ENCODE assay signal across 9 cellular contexts in genomic region chr12:14723763-14724162, GRCh38. TPM values are rescaled to one million over a fixed set of nuclear protein-coding genes. Genes with fewer than 3 reads are reported as not detected.
DNase-seq lines count a peak whose midpoint lies in the region; ATAC-seq and TF ChIP-seq lines count a peak whose summit lies in the region.
"Had no signal": no experiment of that assay in that cellular context is flagged by ENCODE, and none has a peak within 500 bp of the region (broad histone marks: within the 10 kb centered on the region; RNA-seq: fewer than 3 reads in every experiment).

No MANE protein-coding gene starts in this region.

- ATAC-seq in SK-N-SH treated with all-trans-retinoic acid at 6 μM for 48 hours (peak; percentile 80), left ventricle myocardium superior (peak; percentile 98), HG03280 (IDR thresholded peaks at IDR 0.05; ENCODE audit: unreplicated experiment) (no peak)
- peak; percentile 76 to 80 for ATAC-seq in activated naive CD4-positive, alpha-beta T cell treated with anti-CD3 and anti-CD28 coated beads, Interleukin-2, amount 50 U/mL, for 72 hours

- peak; percentile 54 for DNase-seq in ELF-1 (ENCODE audit: low read depth, low spot score)
- DNase-seq in HPDE6-E6E7 (ENCODE audit: extremely low spot score) = peak; percentile 28
- peak in 1 of 2 donors; percentile 57 for DNase-seq in activated naive CD4-positive, alpha-beta T cell treated with anti-CD3 and anti-CD28 coated beads, Interleukin-2, amount 50 U/mL, for 72 hours (ENCODE audit: low spot score in 2 of 2)
- peak; percentile 64 for DNase-seq in left ventricle myocardium superior
- peak; percentile 25 to 65 (median 32) for DNase-seq in stimulated activated CD4-positive, alpha-beta T cell treated with anti-CD3 and anti-CD28 coated beads, Interleukin-12 subunit alpha, Interleukin-12 subunit beta, amount 100 ng/mL, for 48 hours (ENCODE audit: low read depth in 2 of 3, low spot score in 1 of 3)
- DNase-seq in NK-92 (lab: John Stamatoyannopoulos, UW; ENCODE audit: unreplicated experiment) = no peak

- no peak overlapping the region for H3K27ac Mint-ChIP-seq in activated naive CD4-positive, alpha-beta T cell treated with anti-CD3 and anti-CD28 coated beads, Interleukin-2, amount 50 U/mL, for 72 hours
- H3K27ac Mint-ChIP-seq: activated naive CD4-positive, alpha-beta T cell treated with anti-CD3 and anti-CD28 coated beads, Interleukin-2, amount 50 U/mL, for 24 hours had no signal

- intact Hi-C loops in left ventricle myocardium superior (cut with micrococcal nuclease) = no loop called here

- no peaks in the 10 kb centered on the region for H3K9me3 Mint-ChIP-seq in activated naive CD4-positive, alpha-beta T cell treated with anti-CD3 and anti-CD28 coated beads, Interleukin-2, amount 50 U/mL, for 72 hours

- H3K36me3 Mint-ChIP-seq in activated naive CD4-positive, alpha-beta T cell treated with anti-CD3 and anti-CD28 coated beads, Interleukin-2, amount 50 U/mL, for 72 hours = no peaks in the 10 kb centered on the region
- H3K36me3 Mint-ChIP-seq: activated naive CD4-positive, alpha-beta T cell treated with anti-CD3 and anti-CD28 coated beads, Interleukin-2, amount 50 U/mL, for 24 hours had no signal

TF ChIP-seq in SK-N-SH treated with all-trans-retinoic acid at 6 μM for 48 hours, 23 proteins besides CTCF, POLR2A, EP300 and RAD21:
- no peak for TF ChIP-seq POU6F1 (CRISPR knock-in tag; IDR thresholded peaks at IDR 0.05; ENCODE audit: borderline replicate concordance, low read depth)
- no peak for TF ChIP-seq TOX (CRISPR knock-in tag; IDR thresholded peaks at IDR 0.05; ENCODE audit: borderline replicate concordance)
- no peak for TF ChIP-seq ZC3H10 (CRISPR knock-in tag; IDR thresholded peaks at IDR 0.05)
- no peak for TF ChIP-seq ZNF70 (CRISPR knock-in tag; IDR thresholded peaks at IDR 0.05)
- no peak for TF ChIP-seq CSRNP3 (CRISPR knock-in tag; IDR thresholded peaks at IDR 0.05)
- TF ChIP-seq SNAI2 (CRISPR knock-in tag; IDR thresholded peaks at IDR 0.05) = no peak
- no peak for TF ChIP-seq BACH2 (CRISPR knock-in tag; IDR thresholded peaks at IDR 0.05; ENCODE audit: borderline replicate concordance)
- no peak for TF ChIP-seq TSHZ2 (CRISPR knock-in tag; IDR thresholded peaks at IDR 0.05)
- TF ChIP-seq ZNF8 (CRISPR knock-in tag; IDR thresholded peaks at IDR 0.05) = no peak
- TF ChIP-seq ARNTL (CRISPR knock-in tag; IDR thresholded peaks at IDR 0.05; ENCODE audit: borderline replicate concordance, low read depth) = no peak

RNA-seq across cellular contexts. Expression of gene GUCY2C, which starts 27.4 kb away (rescaled TPM):
- not detected for total RNA-seq in activated naive CD4-positive, alpha-beta T cell treated with anti-CD3 and anti-CD28 coated beads, Interleukin-2, amount 50 U/mL, for 72 hours
- not detected for total RNA-seq in left ventricle myocardium superior
